2 cellular contexts compared by ENCODE assay signal in the genomic region with DNA sequence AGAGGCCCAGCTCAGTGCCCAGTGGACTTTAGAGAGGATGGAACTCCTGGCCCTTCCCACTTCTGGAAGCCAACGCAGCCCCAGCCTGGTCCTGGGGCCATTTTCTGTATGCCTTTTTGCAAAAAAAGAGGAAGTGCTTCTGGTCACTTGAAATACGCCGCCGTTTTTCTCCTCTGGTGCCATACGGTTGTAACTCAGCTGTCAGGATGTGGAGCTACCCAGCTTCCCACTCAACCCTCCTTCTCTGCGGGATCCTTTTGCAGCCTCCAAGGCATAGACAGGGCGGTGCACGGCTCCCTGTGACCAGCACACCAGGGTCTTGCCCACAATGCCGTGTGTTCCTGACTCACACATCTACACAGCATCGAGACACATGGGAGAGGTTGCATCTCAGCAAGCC.
TF ChIP-seq lines count a peak whose summit lies in the region.

No MANE protein-coding gene starts in this region.

TF ChIP-seq in IMR-90, 13 proteins besides CTCF, POLR2A, EP300 and RAD21:
- TF ChIP-seq BHLHE40 (IDR thresholded peaks at IDR 0.05; ENCODE audit: low read depth, low read length), result no peak
- TF ChIP-seq, protein P1, sequence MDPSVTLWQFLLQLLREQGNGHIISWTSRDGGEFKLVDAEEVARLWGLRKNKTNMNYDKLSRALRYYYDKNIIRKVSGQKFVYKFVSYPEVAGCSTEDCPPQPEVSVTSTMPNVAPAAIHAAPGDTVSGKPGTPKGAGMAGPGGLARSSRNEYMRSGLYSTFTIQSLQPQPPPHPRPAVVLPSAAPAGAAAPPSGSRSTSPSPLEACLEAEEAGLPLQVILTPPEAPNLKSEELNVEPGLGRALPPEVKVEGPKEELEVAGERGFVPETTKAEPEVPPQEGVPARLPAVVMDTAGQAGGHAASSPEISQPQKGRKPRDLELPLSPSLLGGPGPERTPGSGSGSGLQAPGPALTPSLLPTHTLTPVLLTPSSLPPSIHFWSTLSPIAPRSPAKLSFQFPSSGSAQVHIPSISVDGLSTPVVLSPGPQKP (IDR thresholded peaks at IDR 0.05; ENCODE audit: borderline replicate concordance, low read depth, low read length), result no peak
- no peak for TF ChIP-seq RCOR1 (IDR thresholded peaks at IDR 0.05; ENCODE audit: insufficient replicate concordance, low read length)
- TF ChIP-seq NFE2L2 (IDR thresholded peaks at IDR 0.05; ENCODE audit: low read depth, low read length), result no peak
- no peak for TF ChIP-seq MXI1 (IDR thresholded peaks at IDR 0.05; ENCODE audit: borderline replicate concordance, low read depth, low read length)
- no peak for TF ChIP-seq RFX5 (IDR thresholded peaks at IDR 0.05; ENCODE audit: low read depth, low read length)
- no peak for TF ChIP-seq CEBPB (IDR thresholded peaks at IDR 0.05; ENCODE audit: low read depth, low read length)
- TF ChIP-seq CHD1 (IDR thresholded peaks at IDR 0.05; ENCODE audit: low read depth, low read length), result no peak
- TF ChIP-seq SMC3 (IDR thresholded peaks at IDR 0.05; ENCODE audit: low read depth, low read length), result no peak
- TF ChIP-seq, protein P2, sequence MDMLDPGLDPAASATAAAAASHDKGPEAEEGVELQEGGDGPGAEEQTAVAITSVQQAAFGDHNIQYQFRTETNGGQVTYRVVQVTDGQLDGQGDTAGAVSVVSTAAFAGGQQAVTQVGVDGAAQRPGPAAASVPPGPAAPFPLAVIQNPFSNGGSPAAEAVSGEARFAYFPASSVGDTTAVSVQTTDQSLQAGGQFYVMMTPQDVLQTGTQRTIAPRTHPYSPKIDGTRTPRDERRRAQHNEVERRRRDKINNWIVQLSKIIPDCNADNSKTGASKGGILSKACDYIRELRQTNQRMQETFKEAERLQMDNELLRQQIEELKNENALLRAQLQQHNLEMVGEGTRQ (IDR thresholded peaks at IDR 0.05; ENCODE audit: low read depth, low read length), result no peak
- TF ChIP-seq MAFK (IDR thresholded peaks at IDR 0.05; ENCODE audit: low read depth, low read length), result no peak
- no peak for TF ChIP-seq FOS (IDR thresholded peaks at IDR 0.05; ENCODE audit: low read depth, low read length)
- no peak for TF ChIP-seq MAZ (IDR thresholded peaks at IDR 0.05; ENCODE audit: borderline replicate concordance, low read depth, low read length)

TF ChIP-seq in K562, 482 proteins besides CTCF, POLR2A, EP300 and RAD21:
- no peak for TF ChIP-seq ZNF174 (CRISPR knock-in tag; IDR thresholded peaks at IDR 0.05)
- TF ChIP-seq POLR2AphosphoS5 (IDR thresholded peaks at IDR 0.05; ENCODE audit: control insufficient read depth, insufficient read depth, low read depth, low read length), result no peak
- no peak for TF ChIP-seq THRAP3 (IDR thresholded peaks at IDR 0.05; ENCODE audit: borderline replicate concordance)
- peak; percentile 94 for TF ChIP-seq SPI1 (IDR thresholded peaks at IDR 0.05; ENCODE audit: borderline replicate concordance, low read depth, low read length)
- no peak for TF ChIP-seq POLR3G (IDR thresholded peaks at IDR 0.05; ENCODE audit: extremely low read depth, insufficient read length, insufficient replicate concordance)
